8 cellular contexts compared by ENCODE assay signal in genomic region chr19:48493718-48494515, GRCh38. TPM values are rescaled to one million over a fixed set of nuclear protein-coding genes. Genes with fewer than 3 reads are reported as not detected.
DNase-seq lines count a peak whose midpoint lies in the region; TF ChIP-seq lines count a peak whose summit lies in the region.

No MANE protein-coding gene starts in this region.

- peaks cover 17% of the 10 kb centered on the region for H4K20me1 ChIP-seq in neural progenitor cell (ENCODE audit: low read depth)

- H3K27ac Mint-ChIP-seq in Calu3 (ENCODE audit: unreplicated experiment), result peak overlapping the region; percentile 46
- peak overlapping the region in 1 of 3 donors; percentile 10 for H3K27ac Mint-ChIP-seq in IgD-negative memory B cell
- H3K27ac Mint-ChIP-seq in endodermal cell, result peak overlapping the region; percentile 44
- H3K27ac Mint-ChIP-seq in neural progenitor cell, result no peak overlapping the region

- H3K27me3 ChIP-seq in endodermal cell (ENCODE audit: control insufficient read depth, insufficient read depth, low read length, poor library complexity, severe bottlenecking) (peaks cover 11% of the 10 kb centered on the region), neural progenitor cell (peaks cover 31% of the 10 kb centered on the region)

- peaks cover 49% of the 10 kb centered on the region for H3F3A ChIP-seq in neural progenitor cell (ENCODE audit: low read depth)

- H3K36me3 Mint-ChIP-seq in Calu3 (ENCODE audit: insufficient read depth, unreplicated experiment) (peaks cover 50% of the 10 kb centered on the region), IgD-negative memory B cell (peaks cover 3% of the 10 kb centered on the region), endodermal cell (ENCODE audit: low read depth) (peaks cover 6% of the 10 kb centered on the region), neural progenitor cell (peaks cover 1% of the 10 kb centered on the region)

- intact Hi-C loops in Calu3 (cut with micrococcal nuclease; ENCODE audit: unreplicated experiment), result no loop called here

- H3K4me1 ChIP-seq in endodermal cell (ENCODE audit: control insufficient read depth, insufficient read depth, low read length) (no peaks in the 10 kb centered on the region), neural progenitor cell (peaks cover 14% of the 10 kb centered on the region)

- no peaks in the 10 kb centered on the region for H3K9me3 ChIP-seq in endodermal cell (ENCODE audit: control insufficient read depth, low read length)
- H3K9me3 ChIP-seq in neural progenitor cell (ENCODE audit: low read depth), result no peaks in the 10 kb centered on the region

- H3K4me3 Mint-ChIP-seq in Calu3 (ENCODE audit: low read depth, unreplicated experiment), result peak overlapping the region; percentile 64
- H3K4me3 Mint-ChIP-seq in IgD-negative memory B cell, result peak overlapping the region; percentile 15 to 90 (median 61)
- H3K4me3 Mint-ChIP-seq in endodermal cell, result peak overlapping the region; percentile 65
- H3K4me3 Mint-ChIP-seq in neural progenitor cell, result peak overlapping the region; percentile 83

- 13 to 18% methylated on average over 23 to 74 of the region's 74 CpGs for WGBS in endodermal cell (ENCODE audit: insufficient coverage in 1 of 2, insufficient read length in 1 of 2), 2 experiments

- peak overlapping the region; percentile 82 for H3K4me2 ChIP-seq in neural progenitor cell

- H3K79me2 ChIP-seq in neural progenitor cell (ENCODE audit: low read depth), result no peaks in the 10 kb centered on the region

- peak overlapping the region; percentile 47 for H3K9ac ChIP-seq in endodermal cell (ENCODE audit: extremely low read depth, low read length, poor library complexity, severe bottlenecking)
- no peak overlapping the region for H3K9ac ChIP-seq in neural progenitor cell

- H3K27me3 Mint-ChIP-seq in Calu3 (ENCODE audit: unreplicated experiment), result peaks cover 83% of the 10 kb centered on the region
- H3K27me3 Mint-ChIP-seq in IgD-negative memory B cell, result peaks cover 30% of the 10 kb centered on the region
- H3K27me3 Mint-ChIP-seq in endodermal cell (ENCODE audit: insufficient read depth), result peaks cover 25% of the 10 kb centered on the region
- peaks cover 16% of the 10 kb centered on the region for H3K27me3 Mint-ChIP-seq in neural progenitor cell (ENCODE audit: insufficient read depth, low read depth)

- no peak overlapping the region for H2AFZ ChIP-seq in neural progenitor cell (replicated peaks)

- H3K9me3 Mint-ChIP-seq in Calu3 (ENCODE audit: low read depth, unreplicated experiment), result no peaks in the 10 kb centered on the region
- no peaks in the 10 kb centered on the region for H3K9me3 Mint-ChIP-seq in IgD-negative memory B cell
- H3K9me3 Mint-ChIP-seq in endodermal cell, result no peaks in the 10 kb centered on the region
- H3K9me3 Mint-ChIP-seq in neural progenitor cell, result no peaks in the 10 kb centered on the region

- DNase-seq in Calu3 (no peak), endodermal cell (peak; percentile 59), neural progenitor cell (ENCODE audit: low spot score) (no peak), HT-29 (ENCODE audit: low spot score) (no peak), C1 segment of cervical spinal cord (lab: John Stamatoyannopoulos, UW) (no peak), NCI-H187 (lab: John Stamatoyannopoulos, UW) (no peak), SW480 (ENCODE audit: low spot score) (no peak)

- H3K36me3 ChIP-seq in endodermal cell (ENCODE audit: control insufficient read depth, insufficient read depth, low read length) (no peaks in the 10 kb centered on the region), neural progenitor cell (no peaks in the 10 kb centered on the region)

- TF ChIP-seq CTCF in Calu3 (IDR thresholded peaks at IDR 0.05; ENCODE audit: unreplicated experiment) (no peak), endodermal cell (conservative IDR thresholded peaks at IDR 0.05) (no peak), neural progenitor cell (IDR thresholded peaks at IDR 0.05) (no peak)

- peak overlapping the region; percentile 77 for H3K4me3 ChIP-seq in endodermal cell (ENCODE audit: low read length)
- H3K4me3 ChIP-seq in neural progenitor cell, result peak overlapping the region; percentile 55

- H3K27ac ChIP-seq in endodermal cell (ENCODE audit: low read depth, low read length), result no peak overlapping the region
- H3K27ac ChIP-seq in neural progenitor cell, result no peak overlapping the region

- H3K4me1 Mint-ChIP-seq in Calu3 (ENCODE audit: low read depth, unreplicated experiment), result peaks cover 27% of the 10 kb centered on the region
- H3K4me1 Mint-ChIP-seq in IgD-negative memory B cell, result peaks cover 8 to 17% (median 11%) of the 10 kb centered on the region in 3 donors
- H3K4me1 Mint-ChIP-seq in endodermal cell, result peaks cover 9% of the 10 kb centered on the region
- peaks cover 44% of the 10 kb centered on the region for H3K4me1 Mint-ChIP-seq in neural progenitor cell

- CTCF ChIA-PET in Calu3 (lab: Charles Lee), result interaction anchor here (0.6 to 1.5 kb wide), 6 partner anchors 13 to 708 kb away, joined by 3 to 8 read pairs (median 3); partner anchors contain the start of gene KDELR1

- BruUV-seq in Calu3 (replicated peaks; lab: Mats Ljungman, UMichigan), result no TSS peak

RNA-seq across cellular contexts. Expression of gene LMTK3, which starts 17.7 kb away (rescaled TPM):
- 1.0 and 2.4 TPM in 2 replicates for total RNA-seq in Calu3 (2022)
- polyA plus RNA-seq in IgD-negative memory B cell, result not detected
- 10 to 100 TPM; 11.1 to 14.5 TPM for total RNA-seq in endodermal cell
- polyA plus RNA-seq in endodermal cell (2013, experiment 1 of 2), result 9.3 TPM
- polyA plus RNA-seq in endodermal cell (2013, experiment 2 of 2), result 7.6 TPM
- total RNA-seq in neural progenitor cell (ENCODE audit: low replicate concordance), result 0.02 and 3.5 TPM in 2 replicates
- 11.4 and 12.2 TPM in 2 replicates for total RNA-seq in HT-29 (2014; rRNA removed; shearing (Covaris generic))

RNA-seq across cellular contexts. Expression of gene CYTH2, which starts 24.7 kb away (rescaled TPM):
- 98.1 and 109 TPM in 2 replicates for total RNA-seq in Calu3 (2022)
- 31.8 TPM for polyA plus RNA-seq in IgD-negative memory B cell
- total RNA-seq in endodermal cell, result 100 to 1,000 TPM; 106 to 133 TPM
- polyA plus RNA-seq in endodermal cell (2013, experiment 1 of 2), result 133 TPM
- 112 TPM for polyA plus RNA-seq in endodermal cell (2013, experiment 2 of 2)
- 50.3 and 107 TPM in 2 replicates for total RNA-seq in neural progenitor cell (ENCODE audit: low replicate concordance)
- 145 and 154 TPM in 2 replicates for total RNA-seq in HT-29 (2014; rRNA removed; shearing (Covaris generic))

RNA-seq across cellular contexts. Expression of gene KCNJ14, which starts 38.5 kb away (rescaled TPM):
- total RNA-seq in Calu3 (2022) (9.6 and 9.9 TPM in 2 replicates), endodermal cell (1 to 10 TPM in 1 of 2 donors, under 1 TPM in 1; 0.73 to 1.1 TPM), neural progenitor cell (ENCODE audit: low replicate concordance) (0.69 and 0.74 TPM in 2 replicates)
- 0.48 TPM for polyA plus RNA-seq in IgD-negative memory B cell
- 0.43 TPM for polyA plus RNA-seq in endodermal cell (2013, experiment 1 of 2)
- polyA plus RNA-seq in endodermal cell (2013, experiment 2 of 2), result 0.62 TPM
- 2.7 and 3.6 TPM in 2 replicates for total RNA-seq in HT-29 (2014; rRNA removed; shearing (Covaris generic))

RNA-seq across cellular contexts. Expression of gene GRWD1, which starts 48.1 kb away (rescaled TPM):
- 75.0 and 76.7 TPM in 2 replicates for total RNA-seq in Calu3 (2022)
- 40.3 TPM for polyA plus RNA-seq in IgD-negative memory B cell
- total RNA-seq in endodermal cell, result 10 to 100 TPM; 36.6 to 39.2 TPM
- 15.0 TPM for polyA plus RNA-seq in endodermal cell (2013, experiment 1 of 2)
- polyA plus RNA-seq in endodermal cell (2013, experiment 2 of 2), result 15.6 TPM
- 10.6 and 31.5 TPM in 2 replicates for total RNA-seq in neural progenitor cell (ENCODE audit: low replicate concordance)
- 96.1 and 120 TPM in 2 replicates for total RNA-seq in HT-29 (2014; rRNA removed; shearing (Covaris generic))

RNA-seq across cellular contexts. Expression of gene SULT2B1, which starts 58.1 kb away (rescaled TPM):
- total RNA-seq in Calu3 (2022) (0.64 TPM in 1 of 2 replicates, not detected in the other), endodermal cell (1 to 10 TPM in 1 of 2 donors, under 1 TPM in 1; 0.35 to 2.4 TPM), neural progenitor cell (ENCODE audit: low replicate concordance) (1.6 TPM in 1 of 2 replicates, not detected in the other)
- polyA plus RNA-seq in IgD-negative memory B cell, result not detected
- 0.18 TPM for polyA plus RNA-seq in endodermal cell (2013, experiment 1 of 2)
- 0.29 TPM for polyA plus RNA-seq in endodermal cell (2013, experiment 2 of 2)
- 48.6 and 55.3 TPM in 2 replicates for total RNA-seq in HT-29 (2014; rRNA removed; shearing (Covaris generic))
